ENCODE assay signal across 8 cellular contexts in the genomic region with DNA sequence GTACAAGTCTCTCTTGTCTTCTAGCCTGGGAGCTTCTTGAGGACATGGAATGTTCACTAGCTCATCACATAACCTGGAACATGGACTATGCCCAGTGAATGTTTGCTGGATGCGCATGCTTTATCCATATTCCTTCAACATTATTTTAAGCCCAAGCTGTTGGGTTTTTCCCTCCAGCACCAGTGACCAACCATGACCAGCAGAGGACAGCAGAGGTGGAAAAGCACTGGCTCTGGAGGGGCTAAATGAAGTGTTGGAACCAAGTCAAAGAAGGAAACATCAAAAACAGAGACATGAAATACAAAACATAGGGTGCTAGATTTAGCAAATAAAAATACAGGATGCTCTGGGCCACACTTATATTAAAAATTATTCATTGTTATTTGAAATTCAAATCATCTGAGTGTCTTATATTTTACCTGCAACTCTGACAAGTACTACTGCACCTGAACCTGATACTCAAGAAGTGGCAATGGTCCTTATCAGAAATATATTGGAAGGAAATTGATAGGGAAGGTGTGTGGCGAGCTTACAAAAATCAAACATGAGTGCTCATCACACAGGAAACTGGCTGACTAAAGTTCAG. TPM values are rescaled to one million over a fixed set of nuclear protein-coding genes. Genes with fewer than 3 reads are reported as not detected.
DNase-seq lines count a peak whose midpoint lies in the region; ATAC-seq, FAIRE-seq and TF ChIP-seq lines count a peak whose summit lies in the region.
"Had no signal": no experiment of that assay in that cellular context is flagged by ENCODE, and none has a peak within 500 bp of the region (broad histone marks: within the 10 kb centered on the region; RNA-seq: fewer than 3 reads in every experiment).

No MANE protein-coding gene starts in this region.

- DNase-seq in DND-41, result peak; percentile 31
- peak; percentile 7 for DNase-seq in HTR-8/SVneo (ENCODE audit: insufficient read length, low spot score)
- DNase-seq in activated CD4-positive, alpha-beta T cell treated with anti-CD3 and anti-CD28 coated beads for 36 hours, result peak; percentile 55
- DNase-seq in esophagus squamous epithelium (lab: John Stamatoyannopoulos, UW), result no peak
- no peak for DNase-seq in tibial nerve (ENCODE audit: low spot score in 2 of 2)
- no peak for DNase-seq in GM19239 (ENCODE audit: insufficient read length, low spot score)
- DNase-seq in DMS153 treated with DMSO at 0.1 percent for 48 hours (lab: John Stamatoyannopoulos, UW; ENCODE audit: unreplicated experiment), result no peak

- POLR2A ChIA-PET in activated CD4-positive, alpha-beta T cell treated with anti-CD3 and anti-CD28 coated beads for 36 hours (lab: Charles Lee), result no interaction called here

- no peak overlapping the region for H2AFZ ChIP-seq in DND-41 (ENCODE audit: low read depth, low read length)

- intact Hi-C loops in activated CD4-positive, alpha-beta T cell treated with anti-CD3 and anti-CD28 coated beads for 36 hours (cut with DNase I, micrococcal nuclease), result loop anchor here (1.0 to 10.0 kb wide), 2 partner anchors 66 to 130 kb away; no protein-coding TSS in a partner anchor
- intact Hi-C loops in esophagus squamous epithelium (cut with DNase I), result no loop called here

- H3K36me3 Mint-ChIP-seq in activated CD4-positive, alpha-beta T cell treated with anti-CD3 and anti-CD28 coated beads for 36 hours (ENCODE audit: low read depth), result no peaks in the 10 kb centered on the region

- peak; percentile 61 for TF ChIP-seq CTCF in DND-41 (IDR thresholded peaks at IDR 0.05; ENCODE audit: borderline replicate concordance, extremely low read depth, low read length, poor library complexity, severe bottlenecking)
- peak in 5 of 6 experiments; percentile 27 to 50 (median 48) for TF ChIP-seq CTCF in esophagus squamous epithelium (IDR thresholded peaks at IDR 0.05)
- TF ChIP-seq CTCF in tibial nerve (IDR thresholded peaks at IDR 0.05), result peak; percentile 13 to 35 (median 24)

- no peak for TF ChIP-seq POLR2A in esophagus squamous epithelium (IDR thresholded peaks at IDR 0.05)
- no peak for TF ChIP-seq POLR2A in tibial nerve (IDR thresholded peaks at IDR 0.05)

- H3K4me1 Mint-ChIP-seq in activated CD4-positive, alpha-beta T cell treated with anti-CD3 and anti-CD28 coated beads for 36 hours, result peaks cover 37% of the 10 kb centered on the region

- FAIRE-seq in HTR-8/SVneo (lab: Jason Lieb, UNC) (no peak), GM19239 (lab: Jason Lieb, UNC) (no peak)

- H4K20me1 ChIP-seq in DND-41 (ENCODE audit: insufficient read depth, low read length), result no peaks in the 10 kb centered on the region

- H3K27ac Mint-ChIP-seq in activated CD4-positive, alpha-beta T cell treated with anti-CD3 and anti-CD28 coated beads for 36 hours, result no peak overlapping the region

- H3K27ac ChIP-seq in DND-41 (ENCODE audit: low read length) (no peak overlapping the region), esophagus squamous epithelium (no peak overlapping the region), tibial nerve (no peak overlapping the region)

- 28 to 68% methylated on average over 2 of the region's 2 CpGs for WGBS in esophagus squamous epithelium, 2 donors
- WGBS in tibial nerve, 2 donors, result 40 to 77% methylated on average over 2 of the region's 2 CpGs

- no peaks in the 10 kb centered on the region for H3K27me3 Mint-ChIP-seq in activated CD4-positive, alpha-beta T cell treated with anti-CD3 and anti-CD28 coated beads for 36 hours

- no peak for TF ChIP-seq EP300 in tibial nerve (IDR thresholded peaks at IDR 0.05)

- H3K27me3 ChIP-seq in DND-41 (ENCODE audit: insufficient read depth, low read length, poor library complexity) (no peaks in the 10 kb centered on the region), esophagus squamous epithelium (no peaks in the 10 kb centered on the region), tibial nerve (no peaks in the 10 kb centered on the region)
- H3K27me3 ChIP-seq: neutrophil had no signal

- no peak overlapping the region for H3K4me3 Mint-ChIP-seq in activated CD4-positive, alpha-beta T cell treated with anti-CD3 and anti-CD28 coated beads for 36 hours

- H3K4me3 ChIP-seq in DND-41 (ENCODE audit: low read depth in 1 of 2, low read length in 2 of 2) (no peak overlapping the region), esophagus squamous epithelium (no peak overlapping the region), tibial nerve (no peak overlapping the region)

- peaks cover 7% of the 10 kb centered on the region for H3K9me3 Mint-ChIP-seq in activated CD4-positive, alpha-beta T cell treated with anti-CD3 and anti-CD28 coated beads for 36 hours (ENCODE audit: low read depth)

- no peak overlapping the region for H3K4me2 ChIP-seq in DND-41 (ENCODE audit: insufficient read depth, low read length)

- no peaks in the 10 kb centered on the region for H3K36me3 ChIP-seq in DND-41 (ENCODE audit: insufficient read depth, low read length)
- H3K36me3 ChIP-seq in esophagus squamous epithelium, result no peaks in the 10 kb centered on the region
- H3K36me3 ChIP-seq in tibial nerve, result no peaks in the 10 kb centered on the region
- H3K36me3 ChIP-seq: neutrophil had no signal

- H3K9me3 ChIP-seq in DND-41 (ENCODE audit: insufficient read depth, low read length, severe bottlenecking) (peaks cover 2% of the 10 kb centered on the region), esophagus squamous epithelium (no peaks in the 10 kb centered on the region), tibial nerve (no peaks in the 10 kb centered on the region)
- H3K9me3 ChIP-seq: neutrophil had no signal

- H3K4me1 ChIP-seq in DND-41 (ENCODE audit: insufficient read depth, low read length), result no peaks in the 10 kb centered on the region
- H3K4me1 ChIP-seq in esophagus squamous epithelium, result no peaks in the 10 kb centered on the region
- no peaks in the 10 kb centered on the region for H3K4me1 ChIP-seq in tibial nerve

- H3K79me2 ChIP-seq in DND-41 (ENCODE audit: insufficient read depth, low read length), result no peaks in the 10 kb centered on the region

- CTCF ChIA-PET in activated CD4-positive, alpha-beta T cell treated with anti-CD3 and anti-CD28 coated beads for 36 hours (lab: Charles Lee), result interaction anchor here (0.5 to 3.4 kb wide), 8 partner anchors 10 to 415 kb away, joined by 3 to 16 read pairs (median 3); a partner anchor contains a TSS

- 0 out of 3 replicates have a peak, but pooled peaks have one; percentile 35 for ATAC-seq in DND-41 (ENCODE audit: insufficient read depth, low read depth)
- peak; percentile 59 for ATAC-seq in activated CD4-positive, alpha-beta T cell treated with anti-CD3 and anti-CD28 coated beads for 36 hours

- no peak overlapping the region for H3K9ac ChIP-seq in DND-41 (ENCODE audit: low read depth, low read length)

RNA-seq across cellular contexts. Expression of a gene that starts 23.1 kb away (rescaled TPM):
- total RNA-seq in activated CD4-positive, alpha-beta T cell treated with anti-CD3 and anti-CD28 coated beads for 36 hours, result 10 to 100 TPM; 21.0 to 23.6 TPM
- total RNA-seq in esophagus squamous epithelium (1 to 10 TPM in 3 of 4 donors, under 1 TPM in 1; 0.76 to 5.3 (median 1.8) TPM), tibial nerve (10 to 100 TPM in 1 of 4 donors, 1 to 10 TPM in 3; 4.0 to 11.1 (median 6.0) TPM)

Comparison
In these comparisons a context has a peak if more than half of its experiments do, and no peak if none do; other contexts are left out.
1. DNase-seq: peak in DND-41 (single experiment), HTR-8/SVneo (single experiment) and activated CD4-positive, alpha-beta T cell treated with anti-CD3 and anti-CD28 coated beads for 36 hours (single experiment); none in esophagus squamous epithelium (single experiment), tibial nerve (0 of 2), GM19239 (single experiment) and DMS153 treated with DMSO at 0.1 percent for 48 hours (single experiment).
2. Peak in every context shown above with its lines, with median percentiles within 50 percentile points of each other: CTCF ChIP-seq.